ENCODE assay signal across 1 cellular context in the genomic region with DNA sequence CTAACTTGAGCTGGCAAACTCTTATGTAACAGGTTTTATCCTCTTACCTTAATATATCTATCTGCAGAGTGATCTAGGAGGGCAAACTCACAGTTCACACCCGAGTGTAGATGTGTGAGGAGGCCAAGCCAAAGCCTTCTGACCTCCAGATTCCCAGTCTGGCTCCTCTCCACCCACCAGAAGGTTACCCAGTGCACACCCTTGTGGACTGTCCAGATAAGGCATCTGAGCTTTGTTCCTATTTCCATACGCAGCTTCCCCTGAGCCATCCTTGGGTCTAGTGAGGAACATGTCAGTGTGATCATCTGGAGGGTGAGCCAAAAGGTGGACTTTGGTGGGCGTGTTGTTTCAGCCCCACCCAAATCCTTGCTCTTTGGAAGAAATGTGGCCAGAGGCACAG.
TF ChIP-seq lines count a peak whose summit lies in the region.

No MANE protein-coding gene starts in this region.

TF ChIP-seq in HepG2, 621 proteins besides CTCF, POLR2A, EP300 and RAD21 (continued from another document):
- TF ChIP-seq, protein P1, sequence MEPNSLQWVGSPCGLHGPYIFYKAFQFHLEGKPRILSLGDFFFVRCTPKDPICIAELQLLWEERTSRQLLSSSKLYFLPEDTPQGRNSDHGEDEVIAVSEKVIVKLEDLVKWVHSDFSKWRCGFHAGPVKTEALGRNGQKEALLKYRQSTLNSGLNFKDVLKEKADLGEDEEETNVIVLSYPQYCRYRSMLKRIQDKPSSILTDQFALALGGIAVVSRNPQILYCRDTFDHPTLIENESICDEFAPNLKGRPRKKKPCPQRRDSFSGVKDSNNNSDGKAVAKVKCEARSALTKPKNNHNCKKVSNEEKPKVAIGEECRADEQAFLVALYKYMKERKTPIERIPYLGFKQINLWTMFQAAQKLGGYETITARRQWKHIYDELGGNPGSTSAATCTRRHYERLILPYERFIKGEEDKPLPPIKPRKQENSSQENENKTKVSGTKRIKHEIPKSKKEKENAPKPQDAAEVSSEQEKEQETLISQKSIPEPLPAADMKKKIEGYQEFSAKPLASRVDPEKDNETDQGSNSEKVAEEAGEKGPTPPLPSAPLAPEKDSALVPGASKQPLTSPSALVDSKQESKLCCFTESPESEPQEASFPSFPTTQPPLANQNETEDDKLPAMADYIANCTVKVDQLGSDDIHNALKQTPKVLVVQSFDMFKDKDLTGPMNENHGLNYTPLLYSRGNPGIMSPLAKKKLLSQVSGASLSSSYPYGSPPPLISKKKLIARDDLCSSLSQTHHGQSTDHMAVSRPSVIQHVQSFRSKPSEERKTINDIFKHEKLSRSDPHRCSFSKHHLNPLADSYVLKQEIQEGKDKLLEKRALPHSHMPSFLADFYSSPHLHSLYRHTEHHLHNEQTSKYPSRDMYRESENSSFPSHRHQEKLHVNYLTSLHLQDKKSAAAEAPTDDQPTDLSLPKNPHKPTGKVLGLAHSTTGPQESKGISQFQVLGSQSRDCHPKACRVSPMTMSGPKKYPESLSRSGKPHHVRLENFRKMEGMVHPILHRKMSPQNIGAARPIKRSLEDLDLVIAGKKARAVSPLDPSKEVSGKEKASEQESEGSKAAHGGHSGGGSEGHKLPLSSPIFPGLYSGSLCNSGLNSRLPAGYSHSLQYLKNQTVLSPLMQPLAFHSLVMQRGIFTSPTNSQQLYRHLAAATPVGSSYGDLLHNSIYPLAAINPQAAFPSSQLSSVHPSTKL (CRISPR knock-in tag; IDR thresholded peaks at IDR 0.05): no peak
- no peak for TF ChIP-seq NR1H2 (CRISPR knock-in tag; IDR thresholded peaks at IDR 0.05; ENCODE audit: borderline replicate concordance, low read depth)
- no peak for TF ChIP-seq KLF12 (CRISPR knock-in tag; IDR thresholded peaks at IDR 0.05; ENCODE audit: borderline replicate concordance)
- no peak for TF ChIP-seq ZNF543 (CRISPR knock-in tag; IDR thresholded peaks at IDR 0.05)
- TF ChIP-seq FOXC1 (CRISPR knock-in tag; IDR thresholded peaks at IDR 0.05; ENCODE audit: borderline replicate concordance): no peak
- TF ChIP-seq KDM6A (CRISPR knock-in tag; IDR thresholded peaks at IDR 0.05; ENCODE audit: low read depth): no peak
- TF ChIP-seq BRD4 (CRISPR knock-in tag; IDR thresholded peaks at IDR 0.05): no peak
